In the genomic region with DNA sequence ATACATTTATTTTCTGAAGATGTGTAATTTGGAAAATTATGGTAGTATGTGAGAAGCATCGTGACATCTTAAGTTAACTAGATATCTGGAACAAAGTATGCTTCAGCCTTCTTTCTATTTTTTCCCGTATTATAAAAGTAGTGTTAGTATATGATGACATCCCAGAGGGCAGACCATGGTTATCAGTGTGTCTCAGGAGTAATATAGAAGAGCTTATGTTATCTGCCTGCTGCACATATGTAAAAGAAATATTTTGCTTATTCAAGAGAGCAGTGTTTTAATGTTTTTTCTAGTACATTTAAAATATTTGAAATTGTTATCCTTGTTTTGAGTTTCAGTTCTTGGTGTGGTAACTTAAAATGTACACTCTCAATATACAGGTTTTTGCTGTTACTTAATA, we compare ENCODE assay signal across 19 cellular contexts. TPM values are rescaled to one million over a fixed set of nuclear protein-coding genes. Genes with fewer than 3 reads are reported as not detected.
A peak's percentile ranks its signal among the peaks of the same experiment; 100 is the strongest.
DNase-seq lines count a peak whose midpoint lies in the region; ATAC-seq and TF ChIP-seq lines count a peak whose summit lies in the region.
"Had no signal": no experiment of that assay in that cellular context is flagged by ENCODE, and none has a peak within 500 bp of the region (broad histone marks: within the 10 kb centered on the region; RNA-seq: fewer than 3 reads in every experiment).

No MANE protein-coding gene starts in this region.

- no peak overlapping the region for H2AFZ ChIP-seq in KMS-11 (ENCODE audit: low read depth)

- H3K79me2 ChIP-seq in KMS-11 (ENCODE audit: insufficient read depth, low read depth): peaks cover 80% of the 10 kb centered on the region

- no peak for ATAC-seq in activated CD8-positive, alpha-beta T cell treated with anti-CD3 and anti-CD28 coated beads for 36 hours
- no peak for ATAC-seq in activated CD8-positive, alpha-beta T cell treated with anti-CD3 and anti-CD28 coated beads, Interleukin-2, amount 10 ng/mL, durations not matched to agents 7 days and 5 days
- ATAC-seq in activated B cell treated with CpG ODN at 0.5 μM for 24 hours (ENCODE audit: low read depth) (no peak), gastrocnemius medialis (no peak), GM21576 (IDR thresholded peaks at IDR 0.05; ENCODE audit: unreplicated experiment) (no peak)
- ATAC-seq: PC-3 had no signal

- TF ChIP-seq CTCF in activated CD8-positive, alpha-beta T cell treated with anti-CD3 and anti-CD28 coated beads for 36 hours (IDR thresholded peaks at IDR 0.05): no peak
- TF ChIP-seq CTCF in KMS-11 (conservative IDR thresholded peaks at IDR 0.05; ENCODE audit: low read depth, low read length): no peak
- TF ChIP-seq CTCF in activated B cell treated with CpG ODN at 0.5 μM for 24 hours (IDR thresholded peaks at IDR 0.05): no peak
- TF ChIP-seq CTCF in gastrocnemius medialis (IDR thresholded peaks at IDR 0.05 in 4 of 5, conservative IDR thresholded peaks at IDR 0.05 in 1 of 5): no peak
- no peak for TF ChIP-seq CTCF in Calu3 (IDR thresholded peaks at IDR 0.05; ENCODE audit: unreplicated experiment)

- H3K4me1 ChIP-seq in KMS-11 (ENCODE audit: low read depth, poor library complexity, severe bottlenecking) (peaks cover 100% of the 10 kb centered on the region), gastrocnemius medialis (peaks cover 88 to 92% of the 10 kb centered on the region in 2 donors)
- H3K4me1 ChIP-seq: BE2C had no signal

- H3K4me1 Mint-ChIP-seq in activated CD8-positive, alpha-beta T cell treated with anti-CD3 and anti-CD28 coated beads for 36 hours (ENCODE audit: low read depth): peaks cover 72% of the 10 kb centered on the region
- peaks cover 52% of the 10 kb centered on the region for H3K4me1 Mint-ChIP-seq in activated CD8-positive, alpha-beta T cell treated with anti-CD3 and anti-CD28 coated beads, Interleukin-2, amount 10 ng/mL, durations not matched to agents 7 days and 5 days (ENCODE audit: low read depth)
- H3K4me1 Mint-ChIP-seq in activated B cell treated with CpG ODN at 0.5 μM for 24 hours (peaks cover 83% of the 10 kb centered on the region), Calu3 (ENCODE audit: low read depth, unreplicated experiment) (no peaks in the 10 kb centered on the region)

- H3K27ac ChIP-seq in KMS-11: peak overlapping the region; percentile 73; the same call in 1 of the 2 replicates
- peak overlapping the region; percentile 76 to 86 (median 84) for H3K27ac ChIP-seq in gastrocnemius medialis
- H3K27ac ChIP-seq: 22Rv1, RWPE1 had no signal

- H3K4me3 ChIP-seq in KMS-11 (IDR thresholded peaks at IDR 0.05; ENCODE audit: insufficient read depth, low read depth, low read length) (no peak overlapping the region), gastrocnemius medialis (no peak overlapping the region)

- CTCF ChIA-PET in activated CD8-positive, alpha-beta T cell treated with anti-CD3 and anti-CD28 coated beads for 36 hours (lab: Charles Lee): interaction anchor here (1.0 to 1.9 kb wide), 4 partner anchors 9 to 166 kb away, joined by 3 to 5 read pairs (median 4); no protein-coding TSS in a partner anchor
- CTCF ChIA-PET in activated CD8-positive, alpha-beta T cell treated with anti-CD3 and anti-CD28 coated beads, Interleukin-2, amount 10 ng/mL, durations not matched to agents 7 days and 5 days (lab: Charles Lee): interaction anchor here (1.3 kb wide), 2 partner anchors 14 to 67 kb away, joined by 3 to 4 read pairs; no protein-coding TSS in a partner anchor
- CTCF ChIA-PET in activated B cell treated with CpG ODN at 0.5 μM for 24 hours (lab: Charles Lee): no interaction called here
- CTCF ChIA-PET in Calu3 (lab: Charles Lee): no interaction called here

- no peak for DNase-seq in activated CD8-positive, alpha-beta T cell treated with anti-CD3 and anti-CD28 coated beads for 36 hours
- no peak for DNase-seq in activated CD8-positive, alpha-beta T cell treated with anti-CD3 and anti-CD28 coated beads, Interleukin-2, amount 10 ng/mL, durations not matched to agents 7 days and 5 days
- DNase-seq in activated B cell treated with CpG ODN at 0.5 μM for 24 hours (no peak), gastrocnemius medialis (no peak), Calu3 (no peak), nucleus accumbens (lab: John Stamatoyannopoulos, UW) (no peak)
- DNase-seq: BE2C, DMS 273 treated with DMSO at 0.1 percent for 48 hours, HFFc6, KG1, NCI-H1105, NCI-H1694 treated with DMSO at 0.1 percent for 48 hours, NCI-H345, NCI-H526, PC-3 had no signal

- H3K27me3 ChIP-seq in KMS-11 (ENCODE audit: insufficient read depth, low read depth): no peaks in the 10 kb centered on the region
- no peaks in the 10 kb centered on the region for H3K27me3 ChIP-seq in gastrocnemius medialis
- H3K27me3 ChIP-seq: BE2C had no signal

- H3K27me3 Mint-ChIP-seq in activated CD8-positive, alpha-beta T cell treated with anti-CD3 and anti-CD28 coated beads for 36 hours: no peaks in the 10 kb centered on the region
- no peaks in the 10 kb centered on the region for H3K27me3 Mint-ChIP-seq in activated CD8-positive, alpha-beta T cell treated with anti-CD3 and anti-CD28 coated beads, Interleukin-2, amount 10 ng/mL, durations not matched to agents 7 days and 5 days (ENCODE audit: low read depth)
- no peaks in the 10 kb centered on the region for H3K27me3 Mint-ChIP-seq in activated B cell treated with CpG ODN at 0.5 μM for 24 hours
- H3K27me3 Mint-ChIP-seq in Calu3 (ENCODE audit: unreplicated experiment): no peaks in the 10 kb centered on the region

- peak overlapping the region; percentile 50 for H3K27ac Mint-ChIP-seq in activated CD8-positive, alpha-beta T cell treated with anti-CD3 and anti-CD28 coated beads for 36 hours
- H3K27ac Mint-ChIP-seq in activated CD8-positive, alpha-beta T cell treated with anti-CD3 and anti-CD28 coated beads, Interleukin-2, amount 10 ng/mL, durations not matched to agents 7 days and 5 days: no peak overlapping the region
- H3K27ac Mint-ChIP-seq in activated B cell treated with CpG ODN at 0.5 μM for 24 hours: peak overlapping the region; percentile 20
- H3K27ac Mint-ChIP-seq in Calu3 (ENCODE audit: unreplicated experiment): no peak overlapping the region
- H3K27ac Mint-ChIP-seq: HFFc6 had no signal

- H3K36me3 Mint-ChIP-seq in activated CD8-positive, alpha-beta T cell treated with anti-CD3 and anti-CD28 coated beads for 36 hours (ENCODE audit: low read depth): peaks cover 15% of the 10 kb centered on the region
- peaks cover 24% of the 10 kb centered on the region for H3K36me3 Mint-ChIP-seq in activated CD8-positive, alpha-beta T cell treated with anti-CD3 and anti-CD28 coated beads, Interleukin-2, amount 10 ng/mL, durations not matched to agents 7 days and 5 days (ENCODE audit: low read depth)
- H3K36me3 Mint-ChIP-seq in activated B cell treated with CpG ODN at 0.5 μM for 24 hours (ENCODE audit: low read depth) (peaks cover 10% of the 10 kb centered on the region), Calu3 (ENCODE audit: insufficient read depth, unreplicated experiment) (no peaks in the 10 kb centered on the region)

- no peaks in the 10 kb centered on the region for H3K9me3 ChIP-seq in gastrocnemius medialis
- H3K9me3 ChIP-seq: BE2C had no signal

- no TSS peak for BruUV-seq in Calu3 (replicated peaks; lab: Mats Ljungman, UMichigan)

- intact Hi-C loops in activated CD8-positive, alpha-beta T cell treated with anti-CD3 and anti-CD28 coated beads for 36 hours (cut with micrococcal nuclease): loop anchor here (5.0 kb wide), 1 partner anchor 113 kb away; no protein-coding TSS in a partner anchor
- intact Hi-C loops in activated B cell treated with CpG ODN at 0.5 μM for 24 hours (cut with micrococcal nuclease): no loop called here
- intact Hi-C loops in gastrocnemius medialis (cut with DNase I; ENCODE audit: low total_unique reads): loop anchor here (5.0 kb wide), 1 partner anchor 178 kb away; no protein-coding TSS in a partner anchor
- intact Hi-C loops in Calu3 (cut with micrococcal nuclease; ENCODE audit: unreplicated experiment): no loop called here

- H3K9ac ChIP-seq in KMS-11: no peak overlapping the region

- H3K36me3 ChIP-seq in KMS-11 (ENCODE audit: insufficient read depth): no peaks in the 10 kb centered on the region
- no peaks in the 10 kb centered on the region for H3K36me3 ChIP-seq in gastrocnemius medialis
- H3K36me3 ChIP-seq: BE2C had no signal

- in situ Hi-C loops in gastrocnemius medialis (cut with MboI; ENCODE audit: low sequenced_read_pairs in 4 of 4): no loop called here

- peaks cover 7% of the 10 kb centered on the region for H3K9me3 Mint-ChIP-seq in activated CD8-positive, alpha-beta T cell treated with anti-CD3 and anti-CD28 coated beads for 36 hours
- H3K9me3 Mint-ChIP-seq in activated CD8-positive, alpha-beta T cell treated with anti-CD3 and anti-CD28 coated beads, Interleukin-2, amount 10 ng/mL, durations not matched to agents 7 days and 5 days (ENCODE audit: insufficient read depth): no peaks in the 10 kb centered on the region
- H3K9me3 Mint-ChIP-seq in activated B cell treated with CpG ODN at 0.5 μM for 24 hours (peaks cover 6% of the 10 kb centered on the region), Calu3 (ENCODE audit: low read depth, unreplicated experiment) (no peaks in the 10 kb centered on the region)
- H3K9me3 Mint-ChIP-seq: HFFc6 had no signal

- POLR2A ChIA-PET in activated CD8-positive, alpha-beta T cell treated with anti-CD3 and anti-CD28 coated beads for 36 hours (lab: Charles Lee): interaction anchor here (1.6 to 3.1 kb wide), 2 partner anchors 20 to 25 kb away, joined by 5 to 8 read pairs; a partner anchor contains a TSS
- POLR2A ChIA-PET in activated CD8-positive, alpha-beta T cell treated with anti-CD3 and anti-CD28 coated beads, Interleukin-2, amount 10 ng/mL, durations not matched to agents 7 days and 5 days (lab: Charles Lee): no interaction called here
- POLR2A ChIA-PET in activated B cell treated with CpG ODN at 0.5 μM for 24 hours (lab: Charles Lee): interaction anchor here (0.6 to 1.8 kb wide), 6 partner anchors 8 to 834 kb away, joined by 3 to 8 read pairs (median 3); a partner anchor contains a TSS

- no peak for TF ChIP-seq POLR2A in gastrocnemius medialis (IDR thresholded peaks at IDR 0.05)

- H3K4me3 Mint-ChIP-seq in activated CD8-positive, alpha-beta T cell treated with anti-CD3 and anti-CD28 coated beads for 36 hours: no peak overlapping the region
- no peak overlapping the region for H3K4me3 Mint-ChIP-seq in activated CD8-positive, alpha-beta T cell treated with anti-CD3 and anti-CD28 coated beads, Interleukin-2, amount 10 ng/mL, durations not matched to agents 7 days and 5 days
- H3K4me3 Mint-ChIP-seq in activated B cell treated with CpG ODN at 0.5 μM for 24 hours: no peak overlapping the region
- no peak overlapping the region for H3K4me3 Mint-ChIP-seq in Calu3 (ENCODE audit: low read depth, unreplicated experiment)
- H3K4me3 Mint-ChIP-seq: HFFc6 had no signal

- H3K4me2 ChIP-seq in KMS-11: peak overlapping the region; percentile 87; the same call in 1 of the 2 replicates

- no peaks in the 10 kb centered on the region for H4K20me1 ChIP-seq in KMS-11 (ENCODE audit: insufficient read depth)

RNA-seq across cellular contexts. Expression of a gene that starts 24.1 kb away (rescaled TPM):
- total RNA-seq in activated CD8-positive, alpha-beta T cell treated with anti-CD3 and anti-CD28 coated beads for 36 hours: 10 to 100 TPM; 19.4 to 19.7 TPM
- total RNA-seq in activated CD8-positive, alpha-beta T cell treated with anti-CD3 and anti-CD28 coated beads, Interleukin-2, amount 10 ng/mL, durations not matched to agents 7 days and 5 days: 10 to 100 TPM; 33.9 to 35.8 TPM
- total RNA-seq in activated B cell treated with CpG ODN at 0.5 μM for 24 hours: 33.3 and 40.0 TPM in 2 replicates
- 10 to 100 TPM; 23.9 to 37.2 (median 32.7) TPM for total RNA-seq in gastrocnemius medialis
- total RNA-seq in Calu3 (2022): 5.4 and 5.8 TPM in 2 replicates

Comparison
In these comparisons a context has a peak if more than half of its experiments do, and no peak if none do; other contexts are left out.
1. H3K27ac Mint-ChIP-seq: peak in activated CD8-positive, alpha-beta T cell treated with anti-CD3 and anti-CD28 coated beads for 36 hours (single experiment) and activated B cell treated with CpG ODN at 0.5 μM for 24 hours (single experiment); none in activated CD8-positive, alpha-beta T cell treated with anti-CD3 and anti-CD28 coated beads, Interleukin-2, amount 10 ng/mL, durations not matched to agents 7 days and 5 days (single experiment) and Calu3 (single experiment).
2. CTCF ChIA-PET loops: an anchor here in activated CD8-positive, alpha-beta T cell treated with anti-CD3 and anti-CD28 coated beads for 36 hours (1.0 to 1.9 kb wide) and activated CD8-positive, alpha-beta T cell treated with anti-CD3 and anti-CD28 coated beads, Interleukin-2, amount 10 ng/mL, durations not matched to agents 7 days and 5 days (1.3 kb wide); none called in activated B cell treated with CpG ODN at 0.5 μM for 24 hours and Calu3.
3. intact Hi-C loops: an anchor here in activated CD8-positive, alpha-beta T cell treated with anti-CD3 and anti-CD28 coated beads for 36 hours (5.0 kb wide) and gastrocnemius medialis (5.0 kb wide); none called in activated B cell treated with CpG ODN at 0.5 μM for 24 hours and Calu3.